Comparison of ENCODE assay signal across 8 cellular contexts in genomic region chr16:75108792-75109731, GRCh38. TPM values are rescaled to one million over a fixed set of nuclear protein-coding genes. Genes with fewer than 3 reads are reported as not detected.
DNase-seq lines count a peak whose midpoint lies in the region; ATAC-seq, FAIRE-seq and TF ChIP-seq lines count a peak whose summit lies in the region.

No MANE protein-coding gene starts in this region.

- no peaks in the 10 kb centered on the region for H3K27me3 Mint-ChIP-seq in osteocyte (ENCODE audit: unreplicated experiment)

- no peak overlapping the region for H3K4me3 ChIP-seq in BJ (ENCODE audit: low read depth, low read length)

- H3K36me3 Mint-ChIP-seq in osteocyte (ENCODE audit: unreplicated experiment): peaks cover 16% of the 10 kb centered on the region

- POLR2A ChIA-PET in BJ (lab: Charles Lee): no interaction called here

- H3K27ac ChIP-seq in temporal lobe (ENCODE audit: low read depth, low read length): peak overlapping the region; percentile 64

- FAIRE-seq in RCC 7860 (lab: Jason Lieb, UNC): peak; percentile 93

- TF ChIP-seq CTCF in BJ (IDR thresholded peaks at IDR 0.05; ENCODE audit: insufficient read depth, low read depth, low read length) (no peak), osteocyte (IDR thresholded peaks at IDR 0.05) (no peak)

- ATAC-seq in HG02610 (IDR thresholded peaks at IDR 0.05; ENCODE audit: unreplicated experiment) (peak; percentile 39), GM19023 (IDR thresholded peaks at IDR 0.05; ENCODE audit: unreplicated experiment) (no peak)

- peak overlapping the region; percentile 91 for H3K27ac Mint-ChIP-seq in osteocyte (ENCODE audit: unreplicated experiment)

- no peak overlapping the region for H3K4me3 Mint-ChIP-seq in osteocyte (ENCODE audit: unreplicated experiment)

- peaks cover 63% of the 10 kb centered on the region for H3K4me1 Mint-ChIP-seq in osteocyte (ENCODE audit: unreplicated experiment)

- CTCF ChIA-PET in BJ (lab: Yijun Ruan, JAX): interaction anchor here (0.5 to 8.0 kb wide), 12 partner anchors 11 to 124 kb away, joined by 3 to 199 read pairs (median 4); partner anchors contain the start of genes WDR59 and ZNRF1

- DNase-seq in BJ (ENCODE audit: low read depth): peak; percentile 35
- DNase-seq in RCC 7860 (ENCODE audit: low spot score): peak; percentile 97
- DNase-seq in activated T-helper 1 cell treated with anti-CD3 and anti-CD28 coated beads, Interleukin-2, amount 50 U/mL, for 16 hours (ENCODE audit: low read depth in 1 of 2, low spot score in 1 of 2): peak; percentile 52 to 63
- peak; percentile 80 for DNase-seq in fibroblast of peridontal ligament (ENCODE audit: extremely low read depth)
- DNase-seq in osteocyte (ENCODE audit: extremely low spot score, unreplicated experiment): peak; percentile 90

- no peaks in the 10 kb centered on the region for H3K9me3 Mint-ChIP-seq in osteocyte (ENCODE audit: unreplicated experiment)

- H3K36me3 ChIP-seq in BJ (ENCODE audit: control insufficient read depth, insufficient read depth, low read length): no peaks in the 10 kb centered on the region

- H3K27me3 ChIP-seq in BJ (ENCODE audit: control insufficient read depth, insufficient read depth, low read length): no peaks in the 10 kb centered on the region

RNA-seq across cellular contexts. Expression of gene LDHD, which starts 7.5 kb away (rescaled TPM):
- polyA plus RNA-seq in BJ (2011; rRNA removed): 0.60 and 0.71 TPM in 2 replicates
- 0.31 and 0.71 TPM in 2 replicates for polyA minus RNA-seq in BJ (2011; rRNA and poly(A)+ RNA removed)
- total RNA-seq in osteocyte (1.2 and 1.3 TPM in 2 replicates), temporal lobe (1.2 TPM)

RNA-seq across cellular contexts. Expression of gene ZFP1, which starts 39.3 kb away (rescaled TPM):
- 3.4 and 5.7 TPM in 2 replicates for polyA plus RNA-seq in BJ (2011; rRNA removed)
- 3.7 and 5.1 TPM in 2 replicates for polyA minus RNA-seq in BJ (2011; rRNA and poly(A)+ RNA removed)
- total RNA-seq in osteocyte (16.5 and 17.0 TPM in 2 replicates), temporal lobe (58.0 TPM)

Comparison
In these comparisons a context has a peak if more than half of its experiments do, and no peak if none do; other contexts are left out.
1. DNase-seq: peak in every context shown above with its lines; median percentile 97 in RCC 7860; 90 in osteocyte; 80 in fibroblast of peridontal ligament; 58 in activated T-helper 1 cell treated with anti-CD3 and anti-CD28 coated beads, Interleukin-2, amount 50 U/mL, for 16 hours; 35 in BJ.